ENCODE assay signal across 18 cellular contexts in genomic region chr3:15638891-15639262, GRCh38. TPM values are rescaled to one million over a fixed set of nuclear protein-coding genes. Genes with fewer than 3 reads are reported as not detected.
DNase-seq lines count a peak whose midpoint lies in the region; ATAC-seq and TF ChIP-seq lines count a peak whose summit lies in the region.
"Had no signal": no experiment of that assay in that cellular context is flagged by ENCODE, and none has a peak within 500 bp of the region (broad histone marks: within the 10 kb centered on the region; RNA-seq: fewer than 3 reads in every experiment).

No MANE protein-coding gene starts in this region.

- H3K9me3 ChIP-seq in OCI-LY3 (ENCODE audit: insufficient read depth, low read length): no peaks in the 10 kb centered on the region
- H3K9me3 ChIP-seq in hepatocyte (ENCODE audit: low read depth): no peaks in the 10 kb centered on the region
- H3K9me3 ChIP-seq in transverse colon: no peaks in the 10 kb centered on the region
- H3K9me3 ChIP-seq: gastroesophageal sphincter, left lung, mucosa of descending colon, upper lobe of right lung had no signal

- in situ Hi-C loops in transverse colon (cut with MboI; ENCODE audit: low pct_ligation_motif_present in 1 of 4, low pct_unique_long_range_greater_than_20kb in 1 of 4, low sequenced_read_pairs in 3 of 4): loop anchor here in 3 of 4 donors (10.0 to 25.0 kb wide), 3 partner anchors 166 to 623 kb away; partner anchors contain the start of genes DPH3 (in 1 of the 3) and OXNAD1 (in 1 of the 3)

- H3K4me1 ChIP-seq in OCI-LY3 (ENCODE audit: low read length): peaks cover 37% of the 10 kb centered on the region
- peaks cover 18% of the 10 kb centered on the region for H3K4me1 ChIP-seq in hepatocyte (ENCODE audit: insufficient read depth)
- H3K4me1 ChIP-seq in transverse colon: peaks cover 15 to 26% (median 16%) of the 10 kb centered on the region in 4 donors

- WGBS in hepatocyte (ENCODE audit: low lambda C conversion rate, missing lambda C conversion rate): 100% methylated on average over 1 of the region's 1 CpG
- WGBS in transverse colon (ENCODE audit: low coverage in 1 of 2), 2 donors: 95% methylated on average over 1 of the region's 1 CpG; no CpG with 5 or more reads in 1 of the 2 donors

- H3K4me2 ChIP-seq in OCI-LY3 (ENCODE audit: low read length) (peak overlapping the region; percentile 45), hepatocyte (no peak overlapping the region)
- H3K4me2 ChIP-seq: GM23338 had no signal

- H3K27ac ChIP-seq in OCI-LY3 (ENCODE audit: low read length) (no peak overlapping the region), hepatocyte (peak overlapping the region; percentile 22), transverse colon (peak overlapping the region in 3 of 4 donors; percentile 76 to 84 (median 79))
- H3K27ac ChIP-seq: left lung, upper lobe of right lung had no signal

- no peak for TF ChIP-seq POLR2A in transverse colon (IDR thresholded peaks at IDR 0.05)

- intact Hi-C loops in transverse colon (cut with DNase I; ENCODE audit: low total_unique reads): no loop called here

- peak in 1 of 2 donors; percentile 22 for DNase-seq in activated T-cell treated with anti-CD3 and anti-CD28 coated beads, Interleukin-2, amount 50 U/mL, for 72 hours
- no peak for DNase-seq in activated T-cell treated with anti-CD3 and anti-CD28 coated beads, Interleukin-2, amount 50 U/mL, for 48 hours
- no peak for DNase-seq in hepatocyte (ENCODE audit: low spot score)
- DNase-seq in transverse colon: no peak
- DNase-seq in NCI-H1092 treated with DMSO at 0.1 percent for 48 hours (lab: John Stamatoyannopoulos, UW): no peak
- no peak for DNase-seq in AML-193 (lab: John Stamatoyannopoulos, UW)
- DNase-seq: DMS153, left lung, mucosa of descending colon, NCI-H526, SW 1271, upper lobe of right lung had no signal

- H3K4me3 ChIP-seq in OCI-LY3 (ENCODE audit: low read length) (no peak overlapping the region), hepatocyte (no peak overlapping the region), transverse colon (no peak overlapping the region)
- H3K4me3 ChIP-seq: gastroesophageal sphincter, GM23338, left lung, mucosa of descending colon, skin epidermis, upper lobe of right lung had no signal

- no peaks in the 10 kb centered on the region for H3K9me3 Mint-ChIP-seq in activated T-cell treated with anti-CD3 and anti-CD28 coated beads, Interleukin-2, amount 50 U/mL, for 72 hours
- H3K9me3 Mint-ChIP-seq: GM23338 had no signal

- H3K4me3 Mint-ChIP-seq in activated T-cell treated with anti-CD3 and anti-CD28 coated beads, Interleukin-2, amount 50 U/mL, for 72 hours: no peak overlapping the region
- H3K4me3 Mint-ChIP-seq: CD14-positive monocyte, GM23338 had no signal

- no peaks in the 10 kb centered on the region for H3K27me3 Mint-ChIP-seq in activated T-cell treated with anti-CD3 and anti-CD28 coated beads, Interleukin-2, amount 50 U/mL, for 72 hours (ENCODE audit: low read depth)

- no peak overlapping the region for H3K9ac ChIP-seq in OCI-LY3 (ENCODE audit: low read length)

- H2AFZ ChIP-seq in OCI-LY3 (ENCODE audit: low read depth, low read length): no peak overlapping the region
- H2AFZ ChIP-seq in hepatocyte: no peak overlapping the region
- H2AFZ ChIP-seq: GM23338 had no signal

- H3K79me2 ChIP-seq in OCI-LY3 (ENCODE audit: low read length) (no peaks in the 10 kb centered on the region), hepatocyte (no peaks in the 10 kb centered on the region)

- no peaks in the 10 kb centered on the region for H3K9me2 ChIP-seq in hepatocyte (replicated peaks; ENCODE audit: insufficient read depth)

- peaks cover 6% of the 10 kb centered on the region; the same call in 1 of the 2 replicates for H3K27me3 ChIP-seq in OCI-LY3 (ENCODE audit: low read depth, low read length)
- no peaks in the 10 kb centered on the region for H3K27me3 ChIP-seq in hepatocyte
- H3K27me3 ChIP-seq in transverse colon: no peaks in the 10 kb centered on the region
- H3K27me3 ChIP-seq: gastroesophageal sphincter, left lung, upper lobe of right lung had no signal

- no peak for TF ChIP-seq EP300 in transverse colon (IDR thresholded peaks at IDR 0.05; ENCODE audit: low read depth)

- no peak overlapping the region for H3K27ac Mint-ChIP-seq in activated T-cell treated with anti-CD3 and anti-CD28 coated beads, Interleukin-2, amount 50 U/mL, for 72 hours
- H3K27ac Mint-ChIP-seq: CD14-positive monocyte, GM23338 had no signal

- peaks cover 0 to 2% of the 10 kb centered on the region in 2 donors for H3K36me3 Mint-ChIP-seq in activated T-cell treated with anti-CD3 and anti-CD28 coated beads, Interleukin-2, amount 50 U/mL, for 72 hours (ENCODE audit: insufficient read depth in 2 of 2)

- H4K20me1 ChIP-seq in OCI-LY3 (ENCODE audit: insufficient read depth, low read length) (no peaks in the 10 kb centered on the region), hepatocyte (ENCODE audit: insufficient read depth, poor library complexity, severe bottlenecking) (no peaks in the 10 kb centered on the region)

- ATAC-seq in activated T-cell treated with anti-CD3 and anti-CD28 coated beads, Interleukin-2, amount 50 U/mL, for 72 hours (replicated peaks in 1 of 2): peak; percentile 23 to 48
- ATAC-seq in HG03439 (IDR thresholded peaks at IDR 0.05; ENCODE audit: unreplicated experiment): no peak
- ATAC-seq: gastroesophageal sphincter, GM23338, left lung, mucosa of descending colon, upper lobe of right lung had no signal

- no peak for TF ChIP-seq CTCF in OCI-LY3 (IDR thresholded peaks at IDR 0.05; ENCODE audit: low read depth, low read length)
- no peak for TF ChIP-seq CTCF in hepatocyte (IDR thresholded peaks at IDR 0.05; ENCODE audit: poor library complexity)
- no peak for TF ChIP-seq CTCF in transverse colon (IDR thresholded peaks at IDR 0.05)

- H3K4me1 Mint-ChIP-seq in activated T-cell treated with anti-CD3 and anti-CD28 coated beads, Interleukin-2, amount 50 U/mL, for 72 hours (ENCODE audit: low read depth): peaks cover 54% of the 10 kb centered on the region

- H3K36me3 ChIP-seq in OCI-LY3 (replicated peaks; ENCODE audit: low read depth, low read length): no peaks in the 10 kb centered on the region
- H3K36me3 ChIP-seq in hepatocyte (replicated peaks; ENCODE audit: insufficient read depth, low read depth): no peaks in the 10 kb centered on the region
- H3K36me3 ChIP-seq in transverse colon: no peaks in the 10 kb centered on the region
- H3K36me3 ChIP-seq: left lung, upper lobe of right lung had no signal

RNA-seq across cellular contexts. Expression of gene BTD, which starts 37.3 kb away (rescaled TPM):
- 10 to 100 TPM in 1 of 2 donors, 1 to 10 TPM in 1; 5.9 to 11.0 TPM for total RNA-seq in activated T-cell treated with anti-CD3 and anti-CD28 coated beads, Interleukin-2, amount 50 U/mL, for 72 hours
- total RNA-seq in hepatocyte: 37.6 and 37.9 TPM in 2 replicates
- polyA plus RNA-seq in hepatocyte: 28.4 and 30.2 TPM in 2 replicates
- 10 to 100 TPM; 21.3 to 49.6 (median 36.3) TPM for total RNA-seq in transverse colon

RNA-seq across cellular contexts. Expression of gene HACL1, which starts 37.5 kb away (rescaled TPM):
- 10 to 100 TPM; 25.2 to 25.9 TPM for total RNA-seq in activated T-cell treated with anti-CD3 and anti-CD28 coated beads, Interleukin-2, amount 50 U/mL, for 72 hours
- 23.0 and 25.3 TPM in 2 replicates for total RNA-seq in hepatocyte
- 18.7 and 21.6 TPM in 2 replicates for polyA plus RNA-seq in hepatocyte
- total RNA-seq in transverse colon: 10 to 100 TPM in 3 of 4 donors, 1 to 10 TPM in 1; 7.5 to 21.3 (median 17.1) TPM
